ENCODE assay signal across 9 cellular contexts in genomic region chr15:39976291-39977274, GRCh38. TPM values are rescaled to one million over a fixed set of nuclear protein-coding genes. Genes with fewer than 3 reads are reported as not detected.
A peak's percentile ranks its signal among the peaks of the same experiment; 100 is the strongest.
DNase-seq lines count a peak whose midpoint lies in the region; ATAC-seq, FAIRE-seq and TF ChIP-seq lines count a peak whose summit lies in the region.
"Had no signal": no experiment of that assay in that cellular context is flagged by ENCODE, and none has a peak within 500 bp of the region (broad histone marks: within the 10 kb centered on the region; RNA-seq: fewer than 3 reads in every experiment).

No MANE protein-coding gene starts in this region.

- no peak for DNase-seq in AG09309 (ENCODE audit: low read depth)
- DNase-seq in HTR-8/SVneo (ENCODE audit: insufficient read length, low spot score), result peak; percentile 51
- DNase-seq in globus pallidus (ENCODE audit: low spot score), result peak; percentile 79
- peak; percentile 16 for DNase-seq in neural crest cell (ENCODE audit: low read depth, low spot score)
- DNase-seq in SIG-M5 (lab: John Stamatoyannopoulos, UW), result no peak
- no peak for DNase-seq in GM19239 (ENCODE audit: insufficient read length, low spot score)
- no peak for DNase-seq in CD1c-positive myeloid dendritic cell (ENCODE audit: extremely low spot score)
- DNase-seq: activated naive CD8-positive, alpha-beta T cell treated with anti-CD3 and anti-CD28 coated beads, Interleukin-2, amount 10 ng/mL, durations not matched to agents 7 days and 5 days had no signal

- no peaks in the 10 kb centered on the region for H3K27me3 Mint-ChIP-seq in activated T-helper 17 cell treated with anti-CD3 and anti-CD28 coated beads, Interleukin-2, amount 50 U/mL, for 72 hours
- no peaks in the 10 kb centered on the region for H3K27me3 Mint-ChIP-seq in neural crest cell (ENCODE audit: low read depth)
- H3K27me3 Mint-ChIP-seq: activated naive CD8-positive, alpha-beta T cell treated with anti-CD3 and anti-CD28 coated beads, Interleukin-2, amount 10 ng/mL, durations not matched to agents 7 days and 5 days had no signal

- H3K4me3 ChIP-seq in AG09309 (ENCODE audit: control insufficient read depth, low read depth, low read length), result peak overlapping the region; percentile 47

- H3K4me3 Mint-ChIP-seq in activated T-helper 17 cell treated with anti-CD3 and anti-CD28 coated beads, Interleukin-2, amount 50 U/mL, for 72 hours, result peak overlapping the region; percentile 38
- H3K4me3 Mint-ChIP-seq in neural crest cell, result peak overlapping the region; percentile 47
- H3K4me3 Mint-ChIP-seq: activated naive CD8-positive, alpha-beta T cell treated with anti-CD3 and anti-CD28 coated beads, Interleukin-2, amount 10 ng/mL, durations not matched to agents 7 days and 5 days had no signal

- TF ChIP-seq CTCF in AG09309 (IDR thresholded peaks at IDR 0.05; ENCODE audit: control insufficient read depth, insufficient read depth, low read depth, low read length, missing control alignments) (peak; percentile 65), neural crest cell (conservative IDR thresholded peaks at IDR 0.05) (peak; percentile 64)

- H3K36me3 Mint-ChIP-seq in activated T-helper 17 cell treated with anti-CD3 and anti-CD28 coated beads, Interleukin-2, amount 50 U/mL, for 72 hours (ENCODE audit: low read depth), result peaks cover 61% of the 10 kb centered on the region
- H3K36me3 Mint-ChIP-seq in neural crest cell (ENCODE audit: low read depth), result peaks cover 6% of the 10 kb centered on the region

- H3K4me1 Mint-ChIP-seq in activated T-helper 17 cell treated with anti-CD3 and anti-CD28 coated beads, Interleukin-2, amount 50 U/mL, for 72 hours, result no peaks in the 10 kb centered on the region
- H3K4me1 Mint-ChIP-seq in neural crest cell, result no peaks in the 10 kb centered on the region
- H3K4me1 Mint-ChIP-seq: activated naive CD8-positive, alpha-beta T cell treated with anti-CD3 and anti-CD28 coated beads, Interleukin-2, amount 10 ng/mL, durations not matched to agents 7 days and 5 days had no signal

- FAIRE-seq in HTR-8/SVneo (lab: Jason Lieb, UNC) (no peak), GM19239 (lab: Jason Lieb, UNC) (no peak)

- no peaks in the 10 kb centered on the region for H3K9me3 Mint-ChIP-seq in activated T-helper 17 cell treated with anti-CD3 and anti-CD28 coated beads, Interleukin-2, amount 50 U/mL, for 72 hours
- H3K9me3 Mint-ChIP-seq in neural crest cell, result no peaks in the 10 kb centered on the region
- H3K9me3 Mint-ChIP-seq: activated naive CD8-positive, alpha-beta T cell treated with anti-CD3 and anti-CD28 coated beads, Interleukin-2, amount 10 ng/mL, durations not matched to agents 7 days and 5 days had no signal

- no peak for ATAC-seq in activated T-helper 17 cell treated with anti-CD3 and anti-CD28 coated beads, Interleukin-2, amount 50 U/mL, for 72 hours (replicated peaks)

- peak overlapping the region; percentile 63 for H3K27ac Mint-ChIP-seq in activated T-helper 17 cell treated with anti-CD3 and anti-CD28 coated beads, Interleukin-2, amount 50 U/mL, for 72 hours
- no peak overlapping the region for H3K27ac Mint-ChIP-seq in neural crest cell (ENCODE audit: unreplicated experiment)
- H3K27ac Mint-ChIP-seq: activated naive CD8-positive, alpha-beta T cell treated with anti-CD3 and anti-CD28 coated beads, Interleukin-2, amount 10 ng/mL, durations not matched to agents 7 days and 5 days had no signal

RNA-seq across cellular contexts. Expression of gene EIF2AK4, which starts 42.7 kb away (rescaled TPM):
- 10 to 100 TPM; 25.9 to 34.1 TPM for total RNA-seq in activated T-helper 17 cell treated with anti-CD3 and anti-CD28 coated beads, Interleukin-2, amount 50 U/mL, for 72 hours
- 52.1 and 53.0 TPM in 2 replicates for total RNA-seq in neural crest cell

RNA-seq across cellular contexts. Expression of gene GPR176, which starts 56.5 kb away (rescaled TPM):
- total RNA-seq in activated T-helper 17 cell treated with anti-CD3 and anti-CD28 coated beads, Interleukin-2, amount 50 U/mL, for 72 hours, result under 1 TPM; 0.09 to 0.24 TPM
- total RNA-seq in neural crest cell, result 3.7 and 4.2 TPM in 2 replicates

Comparison
In these comparisons a context has a peak if more than half of its experiments do, and no peak if none do; other contexts are left out.
1. DNase-seq: peak in HTR-8/SVneo (single experiment), globus pallidus (single experiment) and neural crest cell (single experiment); none in AG09309 (single experiment), SIG-M5 (single experiment), GM19239 (single experiment) and CD1c-positive myeloid dendritic cell (single experiment).